ENCODE assay signal across 7 cellular contexts in genomic region chr19:35123573-35123972, GRCh38. TPM values are rescaled to one million over a fixed set of nuclear protein-coding genes. Genes with fewer than 3 reads are reported as not detected.
A peak's percentile ranks its signal among the peaks of the same experiment; 100 is the strongest.
DNase-seq lines count a peak whose midpoint lies in the region; ATAC-seq, FAIRE-seq and TF ChIP-seq lines count a peak whose summit lies in the region.

No MANE protein-coding gene starts in this region.

- peaks cover 7 to 19% of the 10 kb centered on the region in 2 experiments for H3K36me3 ChIP-seq in keratinocyte (ENCODE audit: control insufficient read depth in 2 of 2, extremely low read depth in 1 of 2, insufficient read depth in 2 of 2, low read length in 2 of 2)

- no peaks in the 10 kb centered on the region for H4K20me1 ChIP-seq in keratinocyte (ENCODE audit: control insufficient read depth, extremely low read depth, insufficient read depth, low read length)

- dilution Hi-C loops in keratinocyte (cut with MboI; ENCODE audit: extremely low pct_ligation_motif_present, low sequenced_read_pairs): no loop called here

- H3K79me2 ChIP-seq in keratinocyte (ENCODE audit: control insufficient read depth, insufficient read depth, low read length): peaks cover 12% of the 10 kb centered on the region

- FAIRE-seq in keratinocyte (lab: Jason Lieb, UNC): peak; percentile 87

- H3K4me1 ChIP-seq in keratinocyte (ENCODE audit: control insufficient read depth, extremely low read depth, insufficient read depth, low read length): peaks cover 81% of the 10 kb centered on the region

- H3K27ac ChIP-seq in adipose tissue (ENCODE audit: low read depth, low read length) (peak overlapping the region; percentile 62), keratinocyte (ENCODE audit: control insufficient read depth, insufficient read depth, low read length) (peak overlapping the region; percentile 83), substantia nigra (ENCODE audit: low read depth, low read length, poor library complexity, severe bottlenecking) (peak overlapping the region; percentile 98)

- TF ChIP-seq CTCF in keratinocyte (optimal IDR thresholded peaks at IDR 0.05 in 1 of 3, IDR thresholded peaks at IDR 0.05 in 1 of 3, conservative IDR thresholded peaks at IDR 0.05 in 1 of 3; ENCODE audit: extremely low read depth in 1 of 3, insufficient read depth in 2 of 3, low read length in 3 of 3): no peak

- DNase-seq in HS-27A (ENCODE audit: low read depth): peak; percentile 57
- DNase-seq in keratinocyte (ENCODE audit: low read depth, low spot score): no peak
- peak in 19 of 49 donors; percentile 18 to 85 (median 38) for DNase-seq in substantia nigra (lab: John Stamatoyannopoulos, UW)
- DNase-seq in activated CD4-positive, alpha-beta T cell treated with anti-CD3 and anti-CD28 coated beads, Interleukin-2, amount 50 U/mL, for 4 hours: no peak

- no peaks in the 10 kb centered on the region for H3K27me3 ChIP-seq in keratinocyte (ENCODE audit: control insufficient read depth, extremely low read depth, insufficient read depth, low read length)

- no peak overlapping the region for H2AFZ ChIP-seq in keratinocyte (ENCODE audit: control insufficient read depth, low read length)

- H3K9ac ChIP-seq in keratinocyte (ENCODE audit: control insufficient read depth, extremely low read depth, insufficient read depth, low read length): peak overlapping the region; percentile 69

- H3K9me3 ChIP-seq in keratinocyte (ENCODE audit: control insufficient read depth, low read depth, low read length): no peaks in the 10 kb centered on the region

- peak overlapping the region; percentile 76 for H3K4me2 ChIP-seq in keratinocyte (ENCODE audit: control insufficient read depth, extremely low read depth, insufficient read depth, low read depth, low read length)

- ATAC-seq in HG03159 (IDR thresholded peaks at IDR 0.05; ENCODE audit: unreplicated experiment) (no peak), HG03175 (IDR thresholded peaks at IDR 0.05; ENCODE audit: unreplicated experiment) (no peak)

- no peaks in the 10 kb centered on the region for H3K9me1 ChIP-seq in keratinocyte (ENCODE audit: control insufficient read depth, extremely low read depth, insufficient read depth, low read length)

- peak overlapping the region in 1 of 3 experiments; percentile 24 for H3K4me3 ChIP-seq in keratinocyte (ENCODE audit: control insufficient read depth in 2 of 3, extremely low read depth in 1 of 3, insufficient read depth in 2 of 3, low read depth in 1 of 3, low read length in 3 of 3)

- 54 to 70% (median 66%) methylated on average over 5 of the region's 5 CpGs for WGBS in adipose tissue, 3 donors

RNA-seq across cellular contexts. Expression of gene FXYD3, which starts 8.0 kb away (rescaled TPM):
- polyA plus RNA-seq in adipose tissue (10 to 100 TPM in 2 of 3 donors, 1 to 10 TPM in 1; 8.0 to 39.4 (median 33.6) TPM), keratinocyte (563 to 2,415 TPM (median 851 TPM) in 3 replicates)
- polyA plus RNA-seq in keratinocyte (2011; ENCODE audit: low read depth): 498 TPM
- 945 and 1,085 TPM in 2 replicates for polyA plus RNA-seq in keratinocyte (2011; cell fraction: cytosol; rRNA removed)
- polyA plus RNA-seq in keratinocyte (2011; cell fraction: nucleus; rRNA removed): 621 and 766 TPM in 2 replicates
- 829 and 2,475 TPM in 2 replicates for polyA plus RNA-seq in keratinocyte (2012; ENCODE audit: low replicate concordance)
- 308 to 665 TPM (median 468 TPM) in 3 replicates for polyA minus RNA-seq in keratinocyte
- 614 TPM for polyA minus RNA-seq in keratinocyte (2011; cell fraction: cytosol; rRNA and poly(A)+ RNA removed)
- polyA minus RNA-seq in keratinocyte (2011; cell fraction: nucleus; rRNA and poly(A)+ RNA removed): 205 and 217 TPM in 2 replicates

RNA-seq across cellular contexts. Expression of gene LGI4, which starts 11.3 kb away (rescaled TPM):
- polyA plus RNA-seq in adipose tissue (10 to 100 TPM in 2 of 3 donors, 1 to 10 TPM in 1; 3.7 to 34.8 (median 20.6) TPM), keratinocyte (0.01 to 0.14 TPM (median 0.10 TPM) in 3 replicates)
- polyA plus RNA-seq in keratinocyte (2011; ENCODE audit: low read depth): 0.76 TPM
- 0.09 TPM in 1 of 2 replicates, not detected in the other for polyA plus RNA-seq in keratinocyte (2011; cell fraction: cytosol; rRNA removed)
- polyA plus RNA-seq in keratinocyte (2011; cell fraction: nucleus; rRNA removed): 0.89 and 1.1 TPM in 2 replicates
- 0.11 and 0.93 TPM in 2 replicates for polyA plus RNA-seq in keratinocyte (2012; ENCODE audit: low replicate concordance)
- polyA minus RNA-seq in keratinocyte: not detected in 3 replicates
- not detected for polyA minus RNA-seq in keratinocyte (2011; cell fraction: cytosol; rRNA and poly(A)+ RNA removed)
- polyA minus RNA-seq in keratinocyte (2011; cell fraction: nucleus; rRNA and poly(A)+ RNA removed): 0.31 TPM in 1 of 2 replicates, not detected in the other

RNA-seq across cellular contexts. Expression of gene FXYD1, which starts 15.1 kb away (rescaled TPM):
- polyA plus RNA-seq in adipose tissue (100 to 1,000 TPM in 1 of 3 donors, 10 to 100 TPM in 1, 1 to 10 TPM in 1; 3.5 to 126 (median 45.3) TPM), keratinocyte (0.14 to 0.23 TPM (median 0.19 TPM) in 3 replicates)
- polyA plus RNA-seq in keratinocyte (2011; ENCODE audit: low read depth): not detected
- polyA plus RNA-seq in keratinocyte (2011; cell fraction: cytosol; rRNA removed): not detected in 2 replicates
- not detected in 2 replicates for polyA plus RNA-seq in keratinocyte (2011; cell fraction: nucleus; rRNA removed)
- 0.32 and 2.6 TPM in 2 replicates for polyA plus RNA-seq in keratinocyte (2012; ENCODE audit: low replicate concordance)
- not detected in 3 replicates for polyA minus RNA-seq in keratinocyte
- polyA minus RNA-seq in keratinocyte (2011; cell fraction: cytosol; rRNA and poly(A)+ RNA removed): not detected
- polyA minus RNA-seq in keratinocyte (2011; cell fraction: nucleus; rRNA and poly(A)+ RNA removed): not detected in 2 replicates

RNA-seq across cellular contexts. Expression of gene FXYD7, which starts 19.5 kb away (rescaled TPM):
- polyA plus RNA-seq in adipose tissue (1 to 10 TPM in 1 of 3 donors, under 1 TPM in 2; 0.12 to 2.4 (median 0.45) TPM), keratinocyte (0.36 TPM in 1 of 3 replicates, not detected in the others)
- polyA plus RNA-seq in keratinocyte (2011; ENCODE audit: low read depth): not detected
- not detected in 2 replicates for polyA plus RNA-seq in keratinocyte (2011; cell fraction: cytosol; rRNA removed)
- polyA plus RNA-seq in keratinocyte (2011; cell fraction: nucleus; rRNA removed): not detected in 2 replicates
- polyA plus RNA-seq in keratinocyte (2012; ENCODE audit: low replicate concordance): 0.24 TPM in 1 of 2 replicates, not detected in the other
- polyA minus RNA-seq in keratinocyte: not detected in 3 replicates
- not detected for polyA minus RNA-seq in keratinocyte (2011; cell fraction: cytosol; rRNA and poly(A)+ RNA removed)
- polyA minus RNA-seq in keratinocyte (2011; cell fraction: nucleus; rRNA and poly(A)+ RNA removed): not detected in 2 replicates

RNA-seq across cellular contexts. Expression of gene FXYD5, which starts 31.0 kb away (rescaled TPM):
- polyA plus RNA-seq in adipose tissue (100 to 1,000 TPM in 1 of 3 donors, 10 to 100 TPM in 2; 16.0 to 167 (median 93.9) TPM), keratinocyte (82.5 to 457 TPM (median 122 TPM) in 3 replicates)
- polyA plus RNA-seq in keratinocyte (2011; ENCODE audit: low read depth): 159 TPM
- polyA plus RNA-seq in keratinocyte (2011; cell fraction: cytosol; rRNA removed): 216 and 272 TPM in 2 replicates
- polyA plus RNA-seq in keratinocyte (2011; cell fraction: nucleus; rRNA removed): 163 TPM in 2 replicates
- 191 and 430 TPM in 2 replicates for polyA plus RNA-seq in keratinocyte (2012; ENCODE audit: low replicate concordance)
- polyA minus RNA-seq in keratinocyte: 206 to 558 TPM (median 224 TPM) in 3 replicates
- 226 TPM for polyA minus RNA-seq in keratinocyte (2011; cell fraction: cytosol; rRNA and poly(A)+ RNA removed)
- polyA minus RNA-seq in keratinocyte (2011; cell fraction: nucleus; rRNA and poly(A)+ RNA removed): 66.2 and 71.1 TPM in 2 replicates

Comparison
In these comparisons a context has a peak if more than half of its experiments do, and no peak if none do; other contexts are left out.
1. RNA of gene FXYD3, which starts 8.0 kb away (polyA plus RNA-seq): 498 to 2,475 TPM in keratinocyte; 8.0 to 39.4 TPM in adipose tissue; every median in the first group is over 10 times any median in the second.
2. Peak in every context shown above with its lines, with median percentiles within 50 percentile points of each other: H3K27ac ChIP-seq.